Comparison of ENCODE assay signal across 31 cellular contexts in the genomic region with DNA sequence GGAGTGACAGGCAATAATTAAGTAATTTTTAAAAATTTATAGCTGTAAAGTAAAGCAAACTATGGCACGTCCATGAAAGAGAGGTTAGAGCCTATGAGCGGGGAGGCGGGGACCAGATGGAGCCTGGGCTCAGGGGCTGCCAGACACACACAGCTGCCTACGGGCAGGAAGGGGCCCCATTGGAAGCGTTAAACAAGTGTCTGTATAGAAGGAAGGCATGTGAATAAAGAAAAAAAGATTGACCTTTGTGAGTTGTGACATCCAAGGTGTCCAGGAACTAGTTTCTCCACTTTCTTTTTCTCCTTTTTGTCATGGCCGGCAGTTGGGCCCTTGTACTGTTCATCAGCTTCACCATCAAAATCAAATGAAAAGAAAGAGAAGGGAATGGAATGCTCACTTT. TPM values are rescaled to one million over a fixed set of nuclear protein-coding genes. Genes with fewer than 3 reads are reported as not detected.
A peak's percentile ranks its signal among the peaks of the same experiment; 100 is the strongest.
DNase-seq lines count a peak whose midpoint lies in the region; ATAC-seq, FAIRE-seq and TF ChIP-seq lines count a peak whose summit lies in the region.
"Had no signal": no experiment of that assay in that cellular context is flagged by ENCODE, and none has a peak within 500 bp of the region (broad histone marks: within the 10 kb centered on the region; RNA-seq: fewer than 3 reads in every experiment).

No MANE protein-coding gene starts in this region.

- no peak for FAIRE-seq in A549 (lab: Jason Lieb, UNC)
- no peak for FAIRE-seq in kidney (lab: Jason Lieb, UNC)
- FAIRE-seq: endothelial cell of umbilical vein had no signal

- WGBS in A549 (ENCODE audit: missing lambda C conversion rate) = 96% methylated on average over 6 of the region's 6 CpGs

- H3K9me3 ChIP-seq in A549 = no peaks in the 10 kb centered on the region
- no peaks in the 10 kb centered on the region for H3K9me3 ChIP-seq in DND-41 (ENCODE audit: insufficient read depth, low read length, severe bottlenecking)
- H3K9me3 ChIP-seq in kidney (ENCODE audit: control insufficient read depth in 1 of 2, low read length in 2 of 2) = no peaks in the 10 kb centered on the region
- H3K9me3 ChIP-seq: BE2C, gastrocnemius medialis, ovary, SJCRH30, thoracic aorta, uterus had no signal

- no peaks in the 10 kb centered on the region for H3K27me3 Mint-ChIP-seq in mesothelial cell of epicardium (ENCODE audit: low read depth)
- H3K27me3 Mint-ChIP-seq: activated CD4-positive, alpha-beta T cell treated with anti-CD3 and anti-CD28 coated beads, Interleukin-2, amount 10 ng/mL, durations not matched to agents 7 days and 5 days; stimulated activated naive CD8-positive, alpha-beta T cell treated with anti-CD3 and anti-CD28 coated beads, Interleukin-15, Interleukin-2, amounts not matched to agents 100 ng/mL and 50 ng/mL, for 24 hours had no signal

- no peaks in the 10 kb centered on the region for H3K9me3 Mint-ChIP-seq in mesothelial cell of epicardium
- H3K9me3 Mint-ChIP-seq: activated CD4-positive, alpha-beta T cell treated with anti-CD3 and anti-CD28 coated beads, Interleukin-2, amount 10 ng/mL, durations not matched to agents 7 days and 5 days; activated naive CD4-positive, alpha-beta T cell treated with anti-CD3 and anti-CD28 coated beads, Interleukin-2, amount 50 U/mL, for 72 hours; nephron progenitor cell; stimulated activated naive CD8-positive, alpha-beta T cell treated with anti-CD3 and anti-CD28 coated beads, Interleukin-15, Interleukin-2, amounts not matched to agents 100 ng/mL and 50 ng/mL, for 24 hours had no signal

- TF ChIP-seq POLR2A in A549 (IDR thresholded peaks at IDR 0.05; ENCODE audit: low read length) = no peak

- peaks cover 68% of the 10 kb centered on the region for H3K4me1 Mint-ChIP-seq in mesothelial cell of epicardium

- ATAC-seq in A549 (no peak), DND-41 (ENCODE audit: insufficient read depth, low read depth) (peak; percentile 83), GM21447 (IDR thresholded peaks at IDR 0.05; ENCODE audit: unreplicated experiment) (no peak), HG03457 (IDR thresholded peaks at IDR 0.05; ENCODE audit: unreplicated experiment) (no peak)
- ATAC-seq: activated naive CD4-positive, alpha-beta T cell treated with anti-CD3 and anti-CD28 coated beads, Interleukin-2, amount 50 U/mL, for 72 hours; gastrocnemius medialis; left cardiac atrium had no signal

- H3K27ac ChIP-seq in A549 = peak overlapping the region; percentile 83 to 96
- no peak overlapping the region for H3K27ac ChIP-seq in DND-41 (ENCODE audit: low read length)
- peak overlapping the region in 1 of 2 donors; percentile 26 for H3K27ac ChIP-seq in kidney (ENCODE audit: low read depth in 2 of 2, low read length in 2 of 2)
- H3K27ac ChIP-seq: gastrocnemius medialis, ovary, SJCRH30, thoracic aorta, WERI-Rb-1 had no signal

- H3K27me3 ChIP-seq in DND-41 (ENCODE audit: insufficient read depth, low read length, poor library complexity) = no peaks in the 10 kb centered on the region
- H3K27me3 ChIP-seq: BE2C, gastrocnemius medialis, ovary, SJCRH30, uterus had no signal

- H4K20me1 ChIP-seq in DND-41 (ENCODE audit: insufficient read depth, low read length) = peaks cover 79% of the 10 kb centered on the region

- no peaks in the 10 kb centered on the region for H3K36me3 Mint-ChIP-seq in mesothelial cell of epicardium
- H3K36me3 Mint-ChIP-seq: activated naive CD4-positive, alpha-beta T cell treated with anti-CD3 and anti-CD28 coated beads, Interleukin-2, amount 50 U/mL, for 72 hours had no signal

- intact Hi-C loops in kidney (cut with DNase I) = no loop called here

- no peaks in the 10 kb centered on the region for H3K36me3 ChIP-seq in DND-41 (ENCODE audit: insufficient read depth, low read length)
- H3K36me3 ChIP-seq in kidney (ENCODE audit: control insufficient read depth in 1 of 2, insufficient read depth in 2 of 2, low read length in 2 of 2) = no peaks in the 10 kb centered on the region
- H3K36me3 ChIP-seq: BE2C, gastrocnemius medialis, ovary, SJCRH30, thoracic aorta, uterus had no signal

- POLR2A ChIA-PET in A549 (lab: Yijun Ruan, JAX) = no interaction called here

- TF ChIP-seq CTCF in A549 (IDR thresholded peaks at IDR 0.05) (no peak), DND-41 (IDR thresholded peaks at IDR 0.05; ENCODE audit: borderline replicate concordance, extremely low read depth, low read length, poor library complexity, severe bottlenecking) (no peak), mesothelial cell of epicardium (IDR thresholded peaks at IDR 0.05; ENCODE audit: unreplicated experiment) (no peak), kidney (IDR thresholded peaks at IDR 0.05; ENCODE audit: borderline replicate concordance, extremely low read depth, insufficient read depth) (no peak)

- H3K4me1 ChIP-seq in A549 = peaks cover 66% of the 10 kb centered on the region
- H3K4me1 ChIP-seq in DND-41 (ENCODE audit: insufficient read depth, low read length) = peaks cover 7% of the 10 kb centered on the region
- H3K4me1 ChIP-seq in kidney (ENCODE audit: control insufficient read depth in 1 of 2, insufficient read depth in 1 of 2, low read depth in 1 of 2, low read length in 2 of 2) = peaks cover 29 to 43% of the 10 kb centered on the region in 2 donors

- TF ChIP-seq RAD21 in A549 (conservative IDR thresholded peaks at IDR 0.05 in 1 of 2, IDR thresholded peaks at IDR 0.05 in 1 of 2) = no peak

- no peak overlapping the region for H3K4me3 Mint-ChIP-seq in mesothelial cell of epicardium
- H3K4me3 Mint-ChIP-seq: activated CD4-positive, alpha-beta T cell treated with anti-CD3 and anti-CD28 coated beads, Interleukin-2, amount 10 ng/mL, durations not matched to agents 7 days and 5 days; nephron progenitor cell; stimulated activated naive CD8-positive, alpha-beta T cell treated with anti-CD3 and anti-CD28 coated beads, Interleukin-15, Interleukin-2, amounts not matched to agents 100 ng/mL and 50 ng/mL, for 24 hours had no signal

- H3K4me3 ChIP-seq in A549 (no peak overlapping the region), DND-41 (ENCODE audit: low read depth in 1 of 2, low read length in 2 of 2) (no peak overlapping the region), kidney (ENCODE audit: low read length in 2 of 2) (no peak overlapping the region)
- H3K4me3 ChIP-seq: gastrocnemius medialis, ovary, SJCRH30, skin epidermis, thoracic aorta, uterus had no signal

- H3K4me2 ChIP-seq in A549 (peak overlapping the region; percentile 88; the same call in 1 of the 3 replicates), DND-41 (ENCODE audit: insufficient read depth, low read length) (no peak overlapping the region)

- TF ChIP-seq EP300 in A549 (IDR thresholded peaks at IDR 0.05) = no peak

- CTCF ChIA-PET in A549 (lab: Yijun Ruan, JAX) = interaction anchor here (1.0 to 1.4 kb wide), 3 partner anchors 13 to 58 kb away, joined by 3 to 5 read pairs (median 3); no protein-coding TSS in a partner anchor

- no peak overlapping the region for H2AFZ ChIP-seq in DND-41 (ENCODE audit: low read depth, low read length)

- H3K79me2 ChIP-seq in DND-41 (ENCODE audit: insufficient read depth, low read length) = peaks cover 98% of the 10 kb centered on the region

- peak overlapping the region; percentile 79 for H3K27ac Mint-ChIP-seq in mesothelial cell of epicardium
- H3K27ac Mint-ChIP-seq: activated CD4-positive, alpha-beta T cell treated with anti-CD3 and anti-CD28 coated beads, Interleukin-2, amount 10 ng/mL, durations not matched to agents 7 days and 5 days; activated naive CD4-positive, alpha-beta T cell treated with anti-CD3 and anti-CD28 coated beads, Interleukin-2, amount 50 U/mL, for 72 hours; nephron progenitor cell; stimulated activated naive CD8-positive, alpha-beta T cell treated with anti-CD3 and anti-CD28 coated beads, Interleukin-15, Interleukin-2, amounts not matched to agents 100 ng/mL and 50 ng/mL, for 24 hours had no signal

- H3K9ac ChIP-seq in DND-41 (ENCODE audit: low read depth, low read length) (no peak overlapping the region), kidney (ENCODE audit: low read length in 2 of 2) (no peak overlapping the region)

- DNase-seq in A549 (ENCODE audit: low read depth in 1 of 2, low spot score in 1 of 2) (no peak), DND-41 (peak; percentile 32), NCI-H2227 (lab: John Stamatoyannopoulos, UW; ENCODE audit: unreplicated experiment) (peak; percentile 10), mesothelial cell of epicardium (ENCODE audit: low spot score in 2 of 2, unreplicated experiment in 2 of 2) (no peak), cerebellum (ENCODE audit: low spot score) (no peak), kidney (no peak)
- DNase-seq: activated CD4-positive, alpha-beta T cell treated with anti-CD3 and anti-CD28 coated beads, Interleukin-2, amount 10 ng/mL, durations not matched to agents 7 days and 5 days; activated effector memory CD4-positive, alpha-beta T cell treated with Interleukin-2 at 50 U/mL for 16 hours; amygdala; BE2C; DMS53; gastrocnemius medialis; GDM1; left cardiac atrium; MV-4-11; NCI-H1694; nephron progenitor cell; ovary; RPMI8226; SJCRH30; SW 1271; T-helper 9 cell; uterus; WERI-Rb-1 had no signal

TF ChIP-seq in A549, 52 proteins besides CTCF, POLR2A, EP300 and RAD21 (continues in another document):
- TF ChIP-seq TFCP2L1 (CRISPR knock-in tag; IDR thresholded peaks at IDR 0.05) (no peak), RFX5 (IDR thresholded peaks at IDR 0.05) (no peak), EHF (CRISPR knock-in tag; IDR thresholded peaks at IDR 0.05) (no peak), KDM1A (IDR thresholded peaks at IDR 0.05; ENCODE audit: low read depth) (no peak), ESRRA (IDR thresholded peaks at IDR 0.05; ENCODE audit: borderline replicate concordance, low read length) (no peak), ZFP36 (IDR thresholded peaks at IDR 0.05; ENCODE audit: borderline replicate concordance, partially characterized antibody) (no peak)

RNA-seq across cellular contexts. Expression of gene LRCH1, which starts 56.8 kb away (rescaled TPM):
- polyA plus RNA-seq in A549 (2011; rRNA removed) (16.4 and 21.9 TPM in 2 replicates), A549 (2017; fragmentation: RNase III; extraction: RNeasy Plus Mini Kit Qiagen cat#74134 plus additional on column Dnase treatment) (7.4 to 8.5 TPM (median 8.2 TPM) in 3 replicates), kidney (ENCODE audit: insufficient read depth, low read depth, low replicate concordance) (10.2 TPM)
- polyA plus RNA-seq in A549 (2012; cell fraction: cytosol; rRNA removed) = 3.6 and 4.2 TPM in 2 replicates
- polyA plus RNA-seq in A549 (2012; cell fraction: nucleus; rRNA removed) = 3.3 and 4.3 TPM in 2 replicates
- polyA minus RNA-seq in A549 (2011; rRNA and poly(A)+ RNA removed) = 18.7 and 19.8 TPM in 2 replicates
- total RNA-seq in mesothelial cell of epicardium (29.4 to 29.6 TPM (median 29.6 TPM) in 3 replicates), cerebellum (25.3 TPM), kidney (39.0 TPM)

Comparison
In these comparisons a context has a peak if more than half of its experiments do, and no peak if none do; other contexts are left out.
1. DNase-seq: peak in DND-41 (single experiment) and NCI-H2227 (single experiment); none in A549 (0 of 2), mesothelial cell of epicardium (0 of 2), cerebellum (single experiment) and kidney (single experiment).